Comparison of ENCODE assay signal across 18 cellular contexts in the genomic region with DNA sequence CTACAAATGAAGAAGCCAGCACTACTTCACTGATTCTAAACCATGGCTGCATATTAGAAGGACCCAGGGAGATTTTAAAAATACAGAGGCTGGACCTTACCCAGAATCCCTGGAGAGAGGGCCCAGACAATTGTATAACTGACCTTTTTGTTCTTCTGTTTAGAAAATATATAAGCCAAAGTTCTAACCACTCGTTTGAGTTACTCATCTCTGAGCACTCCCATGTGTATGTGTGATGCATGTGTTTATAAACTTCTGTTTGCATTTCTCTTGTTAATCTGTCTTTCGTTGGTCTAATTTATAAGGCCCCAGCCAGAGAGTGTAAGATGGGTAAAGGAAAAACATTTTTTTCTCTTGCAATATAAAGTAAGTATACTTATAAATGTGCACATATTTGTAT.
DNase-seq lines count a peak whose midpoint lies in the region.
"Had no signal": no experiment of that assay in that cellular context is flagged by ENCODE, and none has a peak within 500 bp of the region (broad histone marks: within the 10 kb centered on the region; RNA-seq: fewer than 3 reads in every experiment).

No MANE protein-coding gene starts in this region.

- DNase-seq in EL, result peak; percentile 3
- DNase-seq in amniotic epithelial cell (ENCODE audit: low read depth), result peak; percentile 87
- DNase-seq in fibroblast of the conjunctiva (ENCODE audit: low read depth), result peak; percentile 29
- DNase-seq in non-pigmented ciliary epithelial cell (ENCODE audit: low read depth), result peak; percentile 26
- DNase-seq in ecto neural progenitor cell (ENCODE audit: low spot score), result no peak
- DNase-seq in SIG-M5 treated with dmso at 0.1 percent for 504 hours (lab: John Stamatoyannopoulos, UW; ENCODE audit: unreplicated experiment), result no peak
- no peak for DNase-seq in nucleus accumbens (lab: John Stamatoyannopoulos, UW)
- no peak for DNase-seq in NCI-H748 (lab: John Stamatoyannopoulos, UW; ENCODE audit: unreplicated experiment)
- DNase-seq: activated CD4-positive, alpha-beta T cell treated with anti-CD3 and anti-CD28 coated beads, Interleukin-2, amount 10 ng/mL, durations not matched to agents 24 days and 14 days; activated CD8-positive, alpha-beta memory T cell treated with anti-CD3 and anti-CD28 coated beads, Interleukin-2, amount 10 ng/mL, durations not matched to agents 7 days and 5 days; activated naive CD4-positive, alpha-beta T cell treated with anti-CD3 and anti-CD28 coated beads, Interleukin-2, amount 10 ng/mL, durations not matched to agents 7 days and 5 days; DMS79; glutamatergic neuron; lower lobe of right lung; NCI-H1105 treated with DMSO at 0.1 percent for 48 hours; NCI-H2081; stimulated activated CD4-positive, alpha-beta T cell treated with anti-CD3 and anti-CD28 coated beads, Interleukin-4, amount 100 ng/mL, for 24 hours; stimulated activated naive B cell treated with anti-CD40 and anti-IgM and Interleukin-4, amounts not matched to agents 10 μg/mL and 1 μg/mL and 100 μg/mL, for 72 hours had no signal

Comparison
In these comparisons a context has a peak if more than half of its experiments do, and no peak if none do; other contexts are left out.
1. DNase-seq: peak in EL (single experiment), amniotic epithelial cell (single experiment), fibroblast of the conjunctiva (single experiment) and non-pigmented ciliary epithelial cell (single experiment); none in ecto neural progenitor cell (single experiment), SIG-M5 treated with dmso at 0.1 percent for 504 hours (single experiment), nucleus accumbens (0 of 56) and NCI-H748 (single experiment).